In the genomic region with DNA sequence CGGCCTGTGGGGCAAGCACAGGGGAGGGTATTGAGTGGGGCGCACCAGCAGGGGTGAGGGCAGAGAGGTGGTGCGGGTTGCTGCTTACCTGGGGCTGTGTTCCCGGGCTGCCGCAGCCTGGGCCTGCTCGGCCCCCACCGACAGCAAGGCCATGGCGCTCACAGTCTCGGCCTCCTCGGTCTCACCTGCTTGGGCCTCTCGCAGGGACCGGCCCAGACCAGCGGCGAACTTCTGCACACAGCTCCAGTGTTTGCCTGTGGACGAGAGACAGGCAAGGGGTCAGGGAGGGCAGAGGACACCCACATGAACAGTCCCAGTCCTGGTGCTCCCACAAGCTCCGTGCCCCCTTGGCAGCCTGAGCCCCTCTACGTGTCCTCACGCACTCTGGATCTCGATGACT, we compare ENCODE assay signal across 19 cellular contexts.
"Had no signal": no experiment of that assay in that cellular context is flagged by ENCODE, and none has a peak within 500 bp of the region (broad histone marks: within the 10 kb centered on the region; RNA-seq: fewer than 3 reads in every experiment).

No MANE protein-coding gene starts in this region.

- DNase-seq: activated B cell treated with CpG ODN at 0.5 μM for 24 hours; activated CD4-positive, alpha-beta T cell treated with anti-CD3 and anti-CD28 coated beads for 48 hours; activated CD8-positive, alpha-beta memory T cell treated with anti-CD3 and anti-CD28 coated beads, Interleukin-2, amount 50 U/mL, for 4 hours; activated CD8-positive, alpha-beta T cell treated with anti-CD3 and anti-CD28 coated beads, Interleukin-2, amount 10 ng/mL, durations not matched to agents 7 days and 5 days; activated gamma-delta T cell; activated T-cell treated with anti-CD3 and anti-CD28 coated beads, Interleukin-2, amount 50 U/mL, for 48 hours; mammary epithelial cell; naive B cell; retina; stimulated activated CD4-positive, alpha-beta T cell treated with anti-CD3 and anti-CD28 coated beads, Interleukin-4, amount 100 ng/mL, for 1 hour; stimulated activated naive CD4-positive, alpha-beta T cell treated with Interleukin-2 at 50 U/mL for 16 hours; T-helper 17 cell had no signal

- H3K4me3 ChIP-seq: dorsolateral prefrontal cortex, suprapubic skin had no signal

- H3K27ac Mint-ChIP-seq: activated CD8-positive, alpha-beta T cell treated with anti-CD3 and anti-CD28 coated beads, Interleukin-2, amount 10 ng/mL, durations not matched to agents 7 days and 5 days; activated naive CD4-positive, alpha-beta T cell treated with anti-CD3 and anti-CD28 coated beads, Interleukin-2, amount 50 U/mL, for 72 hours; type B pancreatic cell had no signal

- H3K27me3 ChIP-seq: dorsolateral prefrontal cortex, suprapubic skin had no signal

- H3K27me3 Mint-ChIP-seq: activated B cell treated with CpG ODN at 0.5 μM for 24 hours, naive B cell, T-helper 17 cell, type B pancreatic cell had no signal

- H3K4me3 Mint-ChIP-seq: activated B cell treated with CpG ODN at 0.5 μM for 24 hours; activated CD8-positive, alpha-beta T cell treated with anti-CD3 and anti-CD28 coated beads, Interleukin-2, amount 10 ng/mL, durations not matched to agents 7 days and 5 days; naive B cell; type B pancreatic cell had no signal

- H3K9me3 Mint-ChIP-seq: activated B cell treated with CpG ODN at 0.5 μM for 24 hours; activated naive CD4-positive, alpha-beta T cell treated with anti-CD3 and anti-CD28 coated beads, Interleukin-2, amount 50 U/mL, for 72 hours; naive B cell; type B pancreatic cell had no signal

- FAIRE-seq: islet of Langerhans had no signal

- H3K9me3 ChIP-seq: suprapubic skin had no signal

- H3K36me3 Mint-ChIP-seq: activated naive CD4-positive, alpha-beta T cell treated with anti-CD3 and anti-CD28 coated beads, Interleukin-2, amount 50 U/mL, for 72 hours had no signal

- ATAC-seq: activated CD8-positive, alpha-beta T cell treated with anti-CD3 and anti-CD28 coated beads, Interleukin-2, amount 10 ng/mL, durations not matched to agents 7 days and 5 days; activated naive CD4-positive, alpha-beta T cell treated with anti-CD3 and anti-CD28 coated beads, Interleukin-2, amount 50 U/mL, for 72 hours; esophagus mucosa; left lobe of liver; T-helper 17 cell had no signal

- H3K27ac ChIP-seq: suprapubic skin had no signal
